ENCODE assay signal across 9 cellular contexts in genomic region chr12:102964872-102965271, GRCh38. TPM values are rescaled to one million over a fixed set of nuclear protein-coding genes. Genes with fewer than 3 reads are reported as not detected.
DNase-seq lines count a peak whose midpoint lies in the region; ATAC-seq and TF ChIP-seq lines count a peak whose summit lies in the region.
"Had no signal": no experiment of that assay in that cellular context is flagged by ENCODE, and none has a peak within 500 bp of the region (broad histone marks: within the 10 kb centered on the region; RNA-seq: fewer than 3 reads in every experiment).

No MANE protein-coding gene starts in this region.

- H3K4me1 Mint-ChIP-seq in activated CD4-positive, alpha-beta T cell treated with anti-CD3 and anti-CD28 coated beads, Interleukin-2, amount 10 ng/mL, durations not matched to agents 24 days and 14 days: peaks cover 18% of the 10 kb centered on the region
- H3K4me1 Mint-ChIP-seq in stimulated activated effector memory CD8-positive, alpha-beta T cell treated with anti-CD3 and anti-CD28 coated beads, Interleukin-12 subunit alpha, Interleukin-12 subunit beta, amount 100 ng/mL, for 72 hours: peaks cover 21% of the 10 kb centered on the region
- H3K4me1 Mint-ChIP-seq in chondrocyte (ENCODE audit: low read depth): peaks cover 12% of the 10 kb centered on the region

- ATAC-seq in stimulated activated effector memory CD8-positive, alpha-beta T cell treated with anti-CD3 and anti-CD28 coated beads, Interleukin-12 subunit alpha, Interleukin-12 subunit beta, amount 100 ng/mL, for 72 hours: peak; percentile 47
- ATAC-seq in GM21515 (IDR thresholded peaks at IDR 0.05; ENCODE audit: unreplicated experiment): no peak
- ATAC-seq in left ventricle myocardium superior: no peak

- peaks cover 18% of the 10 kb centered on the region for H3K9me3 Mint-ChIP-seq in activated CD4-positive, alpha-beta T cell treated with anti-CD3 and anti-CD28 coated beads, Interleukin-2, amount 10 ng/mL, durations not matched to agents 24 days and 14 days
- H3K9me3 Mint-ChIP-seq in stimulated activated effector memory CD8-positive, alpha-beta T cell treated with anti-CD3 and anti-CD28 coated beads, Interleukin-12 subunit alpha, Interleukin-12 subunit beta, amount 100 ng/mL, for 72 hours: no peaks in the 10 kb centered on the region
- H3K9me3 Mint-ChIP-seq in chondrocyte (ENCODE audit: low read depth): peaks cover 10% of the 10 kb centered on the region

- H3K4me3 Mint-ChIP-seq in activated CD4-positive, alpha-beta T cell treated with anti-CD3 and anti-CD28 coated beads, Interleukin-2, amount 10 ng/mL, durations not matched to agents 24 days and 14 days: peak overlapping the region; percentile 80
- peak overlapping the region; percentile 64 for H3K4me3 Mint-ChIP-seq in stimulated activated effector memory CD8-positive, alpha-beta T cell treated with anti-CD3 and anti-CD28 coated beads, Interleukin-12 subunit alpha, Interleukin-12 subunit beta, amount 100 ng/mL, for 72 hours
- H3K4me3 Mint-ChIP-seq in chondrocyte (ENCODE audit: unreplicated experiment): no peak overlapping the region

- intact Hi-C loops in activated CD4-positive, alpha-beta T cell treated with anti-CD3 and anti-CD28 coated beads, Interleukin-2, amount 10 ng/mL, durations not matched to agents 24 days and 14 days (cut with micrococcal nuclease): no loop called here
- intact Hi-C loops in dorsolateral prefrontal cortex (cut with DNase I) (no loop called here), left ventricle myocardium superior (cut with micrococcal nuclease) (no loop called here)

- H3K27me3 ChIP-seq in dorsolateral prefrontal cortex: peaks cover 0 to 78% (median 38%) of the 10 kb centered on the region in 45 donors

- no peak for TF ChIP-seq CTCF in dorsolateral prefrontal cortex (IDR thresholded peaks at IDR 0.05 in 54 of 56, conservative IDR thresholded peaks at IDR 0.05 in 2 of 56; ENCODE audit: low read depth in 1 of 56, partially characterized antibody in 56 of 56)
- no peak for TF ChIP-seq CTCF in chondrocyte (IDR thresholded peaks at IDR 0.05)

- H3K36me3 Mint-ChIP-seq in activated CD4-positive, alpha-beta T cell treated with anti-CD3 and anti-CD28 coated beads, Interleukin-2, amount 10 ng/mL, durations not matched to agents 24 days and 14 days (ENCODE audit: low read depth): peaks cover 2% of the 10 kb centered on the region
- no peaks in the 10 kb centered on the region for H3K36me3 Mint-ChIP-seq in stimulated activated effector memory CD8-positive, alpha-beta T cell treated with anti-CD3 and anti-CD28 coated beads, Interleukin-12 subunit alpha, Interleukin-12 subunit beta, amount 100 ng/mL, for 72 hours
- peaks cover 5% of the 10 kb centered on the region for H3K36me3 Mint-ChIP-seq in chondrocyte (ENCODE audit: low read depth)

- H3K27ac Mint-ChIP-seq in activated CD4-positive, alpha-beta T cell treated with anti-CD3 and anti-CD28 coated beads, Interleukin-2, amount 10 ng/mL, durations not matched to agents 24 days and 14 days: no peak overlapping the region
- no peak overlapping the region for H3K27ac Mint-ChIP-seq in stimulated activated effector memory CD8-positive, alpha-beta T cell treated with anti-CD3 and anti-CD28 coated beads, Interleukin-12 subunit alpha, Interleukin-12 subunit beta, amount 100 ng/mL, for 72 hours
- H3K27ac Mint-ChIP-seq in chondrocyte (ENCODE audit: unreplicated experiment): no peak overlapping the region

- H3K27ac ChIP-seq in dorsolateral prefrontal cortex: peak overlapping the region in 29 of 59 donors; percentile 9 to 75 (median 45)

- H3K4me3 ChIP-seq in dorsolateral prefrontal cortex: peak overlapping the region in 58 of 59 donors; percentile 5 to 67 (median 47)
- H3K4me3 ChIP-seq: lung had no signal

- DNase-seq in activated CD4-positive, alpha-beta T cell treated with anti-CD3 and anti-CD28 coated beads, Interleukin-2, amount 10 ng/mL, durations not matched to agents 24 days and 14 days: peak; percentile 74
- no peak for DNase-seq in activated CD4-positive, alpha-beta T cell treated with anti-CD3 and anti-CD28 coated beads, Interleukin-2, amount 50 U/mL, for 4 hours
- DNase-seq in NCI-H128 (lab: John Stamatoyannopoulos, UW; ENCODE audit: unreplicated experiment): peak; percentile 81
- peak in 4 of 10 donors; percentile 42 to 51 (median 48) for DNase-seq in dorsolateral prefrontal cortex
- no peak for DNase-seq in stimulated activated effector memory CD8-positive, alpha-beta T cell treated with anti-CD3 and anti-CD28 coated beads, Interleukin-12 subunit alpha, Interleukin-12 subunit beta, amount 100 ng/mL, for 72 hours (ENCODE audit: low spot score in 2 of 2)
- no peak for DNase-seq in left ventricle myocardium superior
- DNase-seq in chondrocyte (ENCODE audit: low spot score): no peak

- H3K27me3 Mint-ChIP-seq in activated CD4-positive, alpha-beta T cell treated with anti-CD3 and anti-CD28 coated beads, Interleukin-2, amount 10 ng/mL, durations not matched to agents 24 days and 14 days: peaks cover 84% of the 10 kb centered on the region
- peaks cover 80% of the 10 kb centered on the region for H3K27me3 Mint-ChIP-seq in chondrocyte (ENCODE audit: low read depth)

RNA-seq across cellular contexts. Expression of gene ASCL1, which starts 7.4 kb away (rescaled TPM):
- 0.07 TPM in 1 of 2 replicates, not detected in the other for total RNA-seq in activated CD4-positive, alpha-beta T cell treated with anti-CD3 and anti-CD28 coated beads, Interleukin-2, amount 10 ng/mL, durations not matched to agents 24 days and 14 days
- total RNA-seq in dorsolateral prefrontal cortex (10 to 100 TPM in 82 of 120 experiments, 1 to 10 TPM in 38; 4.4 to 31.2 (median 11.2) TPM), left ventricle myocardium superior (not detected), chondrocyte (not detected in 3 replicates)

RNA-seq across cellular contexts. Expression of gene PAH, which starts 47.8 kb away (rescaled TPM):
- not detected in 2 replicates for total RNA-seq in activated CD4-positive, alpha-beta T cell treated with anti-CD3 and anti-CD28 coated beads, Interleukin-2, amount 10 ng/mL, durations not matched to agents 24 days and 14 days
- total RNA-seq in dorsolateral prefrontal cortex (10 to 100 TPM in 39 of 120 experiments, 1 to 10 TPM in 81; 1.6 to 20.7 (median 7.8) TPM), left ventricle myocardium superior (not detected), chondrocyte (not detected in 3 replicates)

Comparison
In these comparisons a context has a peak if more than half of its experiments do, and no peak if none do; other contexts are left out.
1. DNase-seq: peak in activated CD4-positive, alpha-beta T cell treated with anti-CD3 and anti-CD28 coated beads, Interleukin-2, amount 10 ng/mL, durations not matched to agents 24 days and 14 days (single experiment) and NCI-H128 (single experiment); none in activated CD4-positive, alpha-beta T cell treated with anti-CD3 and anti-CD28 coated beads, Interleukin-2, amount 50 U/mL, for 4 hours (0 of 2), stimulated activated effector memory CD8-positive, alpha-beta T cell treated with anti-CD3 and anti-CD28 coated beads, Interleukin-12 subunit alpha, Interleukin-12 subunit beta, amount 100 ng/mL, for 72 hours (0 of 2), left ventricle myocardium superior (single experiment) and chondrocyte (single experiment).